Comparison of ENCODE assay signal across 18 cellular contexts in genomic region chr10:48809261-48809660, GRCh38.
DNase-seq lines count a peak whose midpoint lies in the region; ATAC-seq, FAIRE-seq and TF ChIP-seq lines count a peak whose summit lies in the region.
"Had no signal": no experiment of that assay in that cellular context is flagged by ENCODE, and none has a peak within 500 bp of the region (broad histone marks: within the 10 kb centered on the region; RNA-seq: fewer than 3 reads in every experiment).

No MANE protein-coding gene starts in this region.

- RAD21 ChIA-PET in GM12878 (lab: Charles Lee; ENCODE audit: unreplicated experiment), result no interaction called here

- H4K91ac ChIP-seq in H1 (replicated peaks; ENCODE audit: insufficient read length, low read length), result no peak overlapping the region

- H4K20me1 ChIP-seq in HepG2 (ENCODE audit: insufficient read depth, low read length) (no peaks in the 10 kb centered on the region), GM12878 (ENCODE audit: control insufficient read depth, insufficient read depth) (no peaks in the 10 kb centered on the region), H1 (replicated peaks in 1 of 2; ENCODE audit: control insufficient read depth in 1 of 2, insufficient read depth in 2 of 2, low read length in 2 of 2) (peaks cover 0 to 4% of the 10 kb centered on the region in 2 experiments)

- no peak overlapping the region for H3K14ac ChIP-seq in H1 (ENCODE audit: insufficient read length)

- no peak for TF ChIP-seq RAD21 in HepG2 (CRISPR knock-in tag; IDR thresholded peaks at IDR 0.05)
- no peak for TF ChIP-seq RAD21 in GM12878 (IDR thresholded peaks at IDR 0.05; ENCODE audit: insufficient read depth, low read depth, low read length)
- no peak for TF ChIP-seq RAD21 in H1 (IDR thresholded peaks at IDR 0.05 in 1 of 2, conservative IDR thresholded peaks at IDR 0.05 in 1 of 2; ENCODE audit: low read depth in 2 of 2, low read length in 2 of 2)

- no peak overlapping the region for H3K9ac ChIP-seq in HepG2 (ENCODE audit: insufficient read depth, low read depth, low read length)
- H3K9ac ChIP-seq in GM12878 (ENCODE audit: control insufficient read depth, insufficient read depth, low read length), result no peak overlapping the region
- no peak overlapping the region for H3K9ac ChIP-seq in H1 (replicated peaks in 1 of 4; ENCODE audit: extremely low read depth in 1 of 4, low read depth in 3 of 4, low read length in 3 of 4)

- H2BK120ac ChIP-seq in H1 (replicated peaks; ENCODE audit: low read depth, low read length), result no peak overlapping the region

- no peak overlapping the region for H3K27ac ChIP-seq in HepG2 (ENCODE audit: extremely low read length, insufficient read depth, low read length)
- no peak overlapping the region for H3K27ac ChIP-seq in right lobe of liver
- H3K27ac ChIP-seq in GM12878 (ENCODE audit: control insufficient read depth, insufficient read depth), result no peak overlapping the region
- H3K27ac ChIP-seq in H1 (ENCODE audit: low read depth, low read length), result no peak overlapping the region

- no peaks in the 10 kb centered on the region for H3K36me3 ChIP-seq in HepG2 (replicated peaks in 1 of 2; ENCODE audit: control insufficient read depth in 1 of 2, insufficient read depth in 2 of 2, low read length in 2 of 2)
- H3K36me3 ChIP-seq in right lobe of liver, result no peaks in the 10 kb centered on the region
- H3K36me3 ChIP-seq in GM12878 (ENCODE audit: control insufficient read depth in 2 of 2, insufficient read depth in 2 of 2, low read length in 1 of 2), result peaks cover 30 to 47% of the 10 kb centered on the region in 2 experiments
- H3K36me3 ChIP-seq in H1 (ENCODE audit: control insufficient read depth in 2 of 4, insufficient read depth in 4 of 4, low read length in 3 of 4), result no peaks in the 10 kb centered on the region

- peaks cover 6% of the 10 kb centered on the region; the same call in 1 of the 2 replicates for H3K23me2 ChIP-seq in H1 (ENCODE audit: low read depth, low read length)

- intact Hi-C loops in HepG2 (cut with micrococcal nuclease; ENCODE audit: unreplicated experiment), result no loop called here
- intact Hi-C loops in right lobe of liver (cut with DNase I), result no loop called here
- intact Hi-C loops in GM12878 (cut with micrococcal nuclease; ENCODE audit: unreplicated experiment), result no loop called here

- H2AFZ ChIP-seq in HepG2 (ENCODE audit: low read length) (no peak overlapping the region), GM12878 (ENCODE audit: control insufficient read depth, low read depth, low read length) (no peak overlapping the region), H1 (ENCODE audit: low read length) (no peak overlapping the region)

- no peak overlapping the region for H2BK15ac ChIP-seq in H1 (ENCODE audit: low read length)

- H2BK5ac ChIP-seq in H1 (ENCODE audit: low read depth, low read length), result no peak overlapping the region

- H3K79me2 ChIP-seq in HepG2 (ENCODE audit: insufficient read depth, low read length), result no peaks in the 10 kb centered on the region
- H3K79me2 ChIP-seq in GM12878 (ENCODE audit: control insufficient read depth, insufficient read depth, low read length), result no peaks in the 10 kb centered on the region
- no peaks in the 10 kb centered on the region for H3K79me2 ChIP-seq in H1 (ENCODE audit: control insufficient read depth in 1 of 2, insufficient read depth in 2 of 2, low read length in 2 of 2)

- FAIRE-seq in HepG2 (lab: Jason Lieb, UNC), result no peak
- FAIRE-seq in GM12878 (lab: Jason Lieb, UNC), result no peak
- FAIRE-seq in H1 (lab: Jason Lieb, UNC), result no peak
- peak; percentile 100 for FAIRE-seq in urothelium cell line (lab: Jason Lieb, UNC)
- FAIRE-seq: GM12892 had no signal

- in situ Hi-C loops in HepG2 (cut with HindIII; ENCODE audit: extremely low pct_ligation_motif_present, low pct_unique_long_range_greater_than_20kb) (no loop called here), GM12878 (cut with MboI) (no loop called here)

- H3K9me3 ChIP-seq in HepG2 (ENCODE audit: low read length) (no peaks in the 10 kb centered on the region), right lobe of liver (no peaks in the 10 kb centered on the region), GM12878 (replicated peaks; ENCODE audit: control insufficient read depth, insufficient read depth, low read length) (no peaks in the 10 kb centered on the region), H1 (ENCODE audit: insufficient read depth in 2 of 2, low read depth in 1 of 2, low read length in 1 of 2) (no peaks in the 10 kb centered on the region)

- WGBS in HepG2 (ENCODE audit: low lambda C conversion rate), result 40% methylated on average over 2 of the region's 2 CpGs
- 68% methylated on average over 2 of the region's 2 CpGs for WGBS in right lobe of liver (ENCODE audit: insufficient coverage, low coverage, low lambda C conversion rate, missing lambda C conversion rate)
- WGBS in GM12878 (ENCODE audit: insufficient coverage, insufficient replicate concordance, low lambda C conversion rate, missing lambda C conversion rate), result 96% methylated on average over 2 of the region's 2 CpGs
- WGBS in H1 (ENCODE audit: extremely low coverage in 1 of 2, insufficient coverage in 1 of 2, insufficient read length in 1 of 2, insufficient replicate concordance in 2 of 2, low coverage in 1 of 2, low lambda C conversion rate in 2 of 2, missing lambda C conversion rate in 1 of 2), 2 experiments, result 73% methylated on average over 2 of the region's 2 CpGs; no CpG with 5 or more reads in 1 of the 2 experiments

- no peak overlapping the region for H4K8ac ChIP-seq in H1 (ENCODE audit: extremely low read depth, insufficient read depth, low read length)

- no peak for ATAC-seq in HepG2
- ATAC-seq in right lobe of liver, result no peak
- ATAC-seq in GM12878, result no peak
- no peak for ATAC-seq in HG02798 (IDR thresholded peaks at IDR 0.05; ENCODE audit: poor library complexity, unreplicated experiment)

- H4K5ac ChIP-seq in H1 (ENCODE audit: insufficient read length, low read depth, low read length), result no peak overlapping the region

- H2AK5ac ChIP-seq in H1 (ENCODE audit: low read depth, low read length), result no peak overlapping the region; the same call in 1 of the 2 replicates

- no peak for TF ChIP-seq CTCF in HepG2 (CRISPR knock-in tag; IDR thresholded peaks at IDR 0.05)
- no peak for TF ChIP-seq CTCF in right lobe of liver (IDR thresholded peaks at IDR 0.05)
- no peak for TF ChIP-seq CTCF in GM12878 (IDR thresholded peaks at IDR 0.05 in 2 of 3, conservative IDR thresholded peaks at IDR 0.05 in 1 of 3; ENCODE audit: control insufficient read depth in 2 of 3, extremely low read depth in 1 of 3, insufficient read depth in 1 of 3, low read depth in 3 of 3, low read length in 3 of 3)
- no peak for TF ChIP-seq CTCF in H1 (IDR thresholded peaks at IDR 0.05; ENCODE audit: control extremely low read depth in 1 of 3, insufficient read depth in 1 of 3, low read depth in 1 of 3, low read length in 3 of 3)

- H3K79me1 ChIP-seq in H1 (ENCODE audit: low read depth, low read length), result no peaks in the 10 kb centered on the region

- H2BK20ac ChIP-seq in H1 (ENCODE audit: low read length), result no peak overlapping the region

- H3K4me1 ChIP-seq in HepG2 (ENCODE audit: insufficient read depth, low read length) (peaks cover 9% of the 10 kb centered on the region), right lobe of liver (no peaks in the 10 kb centered on the region), GM12878 (ENCODE audit: control insufficient read depth, insufficient read depth, low read length) (no peaks in the 10 kb centered on the region), H1 (replicated peaks in 1 of 4; ENCODE audit: control insufficient read depth in 3 of 4, insufficient read depth in 4 of 4, low read length in 3 of 4) (peaks cover 0 to 9% (median 3%) of the 10 kb centered on the region in 4 experiments; a peak in 3 of 7 replicates)

- H3K23ac ChIP-seq in H1 (ENCODE audit: insufficient read length), result no peak overlapping the region

- SMC1A ChIA-PET in GM12878 (lab: Charles Lee; ENCODE audit: uncharacterized antibody, unreplicated experiment), result interaction anchor here (0.6 kb wide), 1 partner anchor 64 kb away, joined by 3 read pairs; no protein-coding TSS in a partner anchor

- H3K4me3 ChIP-seq in HepG2 (replicated peaks in 1 of 3; ENCODE audit: insufficient read depth in 1 of 3, low read depth in 2 of 3, low read length in 3 of 3) (no peak overlapping the region), right lobe of liver (no peak overlapping the region), GM12878 (no peak overlapping the region), H1 (ENCODE audit: extremely low read depth in 1 of 4, insufficient read depth in 2 of 4, low read depth in 3 of 4, low read length in 4 of 4) (no peak overlapping the region)

- H3K4ac ChIP-seq in H1 (replicated peaks; ENCODE audit: insufficient read length, low read depth, low read length), result no peak overlapping the region

- TF ChIP-seq POLR2A in HepG2 (IDR thresholded peaks at IDR 0.05; ENCODE audit: insufficient read depth in 1 of 2, low read depth in 2 of 2, low read length in 2 of 2), result no peak
- TF ChIP-seq POLR2A in right lobe of liver (IDR thresholded peaks at IDR 0.05), result no peak
- no peak for TF ChIP-seq POLR2A in GM12878 (IDR thresholded peaks at IDR 0.05; ENCODE audit: low read depth, low read length)
- TF ChIP-seq POLR2A in H1 (IDR thresholded peaks at IDR 0.05; ENCODE audit: control extremely low read depth in 1 of 2, low read depth in 2 of 2, low read length in 2 of 2), result no peak

- POLR2A ChIA-PET in HepG2 (lab: Yijun Ruan, JAX) (no interaction called here), GM12878 (lab: Charles Lee) (no interaction called here), H1 (lab: Charles Lee; ENCODE audit: partially characterized antibody) (no interaction called here)

- no TSS peak for BruUV-seq in HepG2 (replicated peaks; lab: Mats Ljungman, UMichigan)
- BruUV-seq in GM12878 (replicated peaks; lab: Mats Ljungman, UMichigan), result TSS peak; percentile 11

- no peak overlapping the region for H2BK12ac ChIP-seq in H1 (ENCODE audit: low read depth, low read length)

- peak overlapping the region; percentile 95 for H3K56ac ChIP-seq in H1 (replicated peaks; ENCODE audit: insufficient read length, low read depth, low read length)

- no peak for DNase-seq in HepG2 (ENCODE audit: low spot score)
- no peak for DNase-seq in right lobe of liver
- DNase-seq in GM12878 (ENCODE audit: low read depth, low spot score), result no peak
- DNase-seq in H1 (ENCODE audit: low read depth in 1 of 2, low spot score in 2 of 2), result no peak
- DNase-seq in urothelium cell line (ENCODE audit: low spot score), result no peak
- DNase-seq in NCI-H1417 treated with DMSO at 0.1 percent for 48 hours (lab: John Stamatoyannopoulos, UW), result no peak
- DNase-seq: C1 segment of cervical spinal cord; Calu3; CD4-positive, alpha-beta memory T cell; COR-L47; DMS53; DMS79 treated with DMSO at 0.1 percent for 48 hours; GF-D8; GOT3; H7; HCEC 1CT had no signal

- no peak for TF ChIP-seq EP300 in HepG2 (IDR thresholded peaks at IDR 0.05; ENCODE audit: low read depth in 2 of 2, low read length in 2 of 2)
- no peak for TF ChIP-seq EP300 in HepG2 (CRISPR knock-in tag; IDR thresholded peaks at IDR 0.05; ENCODE audit: borderline replicate concordance)
- TF ChIP-seq EP300 in GM12878 (IDR thresholded peaks at IDR 0.05; ENCODE audit: borderline replicate concordance in 1 of 2, control insufficient read depth in 1 of 2, low read depth in 2 of 2, low read length in 2 of 2), result no peak
- TF ChIP-seq EP300 in H1 (IDR thresholded peaks at IDR 0.05; ENCODE audit: borderline replicate concordance in 1 of 2, low read depth in 2 of 2, low read length in 2 of 2), result no peak

- CTCF ChIA-PET in HepG2 (lab: Yijun Ruan, JAX; ENCODE audit: low intra/inter-chr PET ratio, low total read pairs), result no interaction called here
- CTCF ChIA-PET in GM12878 (lab: Yijun Ruan, JAX), result no interaction called here
- CTCF ChIA-PET in H1 (lab: Charles Lee; ENCODE audit: partially characterized antibody), result no interaction called here

- no peak overlapping the region for H3K4me2 ChIP-seq in HepG2 (ENCODE audit: low read depth, low read length)
- H3K4me2 ChIP-seq in GM12878 (ENCODE audit: control insufficient read depth, insufficient read depth), result no peak overlapping the region
- no peak overlapping the region for H3K4me2 ChIP-seq in H1 (ENCODE audit: insufficient read depth in 1 of 2, low read depth in 2 of 2, low read length in 2 of 2)

- H3K27me3 ChIP-seq in HepG2 (ENCODE audit: control insufficient read depth in 1 of 2, insufficient read depth in 2 of 2, low read length in 2 of 2), result no peaks in the 10 kb centered on the region; a peak in 1 of 5 replicates
- no peaks in the 10 kb centered on the region for H3K27me3 ChIP-seq in right lobe of liver
- no peaks in the 10 kb centered on the region for H3K27me3 ChIP-seq in GM12878 (replicated peaks in 1 of 2; ENCODE audit: control insufficient read depth in 2 of 2, insufficient read depth in 2 of 2, low read length in 1 of 2)
- peaks cover 0 to 10% (median 3%) of the 10 kb centered on the region in 4 experiments; a peak in 2 of 7 replicates for H3K27me3 ChIP-seq in H1 (replicated peaks in 1 of 4; ENCODE audit: control insufficient read depth in 3 of 4, extremely low read depth in 1 of 4, insufficient read depth in 3 of 4, low read length in 3 of 4)

- no peak overlapping the region for H3K18ac ChIP-seq in H1 (ENCODE audit: extremely low read depth, low read length)

Comparison
In these comparisons a context has a peak if more than half of its experiments do, and no peak if none do; other contexts are left out.
1. Of the 75 proteins assayed by ChIP-seq in both HepG2 and GM12878: peak only in HepG2: IKZF1; only in GM12878: none; in both: none; in neither: 73; mixed calls (peak in some experiments, not most) for 1.